Comparison of ENCODE assay signal across 8 cellular contexts in genomic region chr11:66559141-66559861, GRCh38. TPM values are rescaled to one million over a fixed set of nuclear protein-coding genes. Genes with fewer than 3 reads are reported as not detected.
DNase-seq lines count a peak whose midpoint lies in the region; ATAC-seq and TF ChIP-seq lines count a peak whose summit lies in the region.

No MANE protein-coding gene starts in this region.

- H3K27me3 ChIP-seq in right lobe of liver (no peaks in the 10 kb centered on the region), transverse colon (peaks cover 25% of the 10 kb centered on the region)

- no peaks in the 10 kb centered on the region for H3K9me3 ChIP-seq in right lobe of liver
- H3K9me3 ChIP-seq in transverse colon, result no peaks in the 10 kb centered on the region

- H3K9me3 Mint-ChIP-seq in activated CD4-positive, alpha-beta T cell treated with anti-CD3 and anti-CD28 coated beads for 36 hours (ENCODE audit: low read depth), result no peaks in the 10 kb centered on the region

- no peaks in the 10 kb centered on the region for H3K36me3 Mint-ChIP-seq in activated CD4-positive, alpha-beta T cell treated with anti-CD3 and anti-CD28 coated beads for 36 hours (ENCODE audit: low read depth)

- peaks cover 3% of the 10 kb centered on the region for H3K4me1 Mint-ChIP-seq in activated CD4-positive, alpha-beta T cell treated with anti-CD3 and anti-CD28 coated beads for 36 hours

- peaks cover 2% of the 10 kb centered on the region for H3K27me3 Mint-ChIP-seq in activated CD4-positive, alpha-beta T cell treated with anti-CD3 and anti-CD28 coated beads for 36 hours

- no peak for TF ChIP-seq CTCF in right lobe of liver (IDR thresholded peaks at IDR 0.05)
- no peak for TF ChIP-seq CTCF in transverse colon (IDR thresholded peaks at IDR 0.05)

- no peaks in the 10 kb centered on the region for H3K36me3 ChIP-seq in right lobe of liver
- no peaks in the 10 kb centered on the region for H3K36me3 ChIP-seq in transverse colon

- H3K4me1 ChIP-seq in right lobe of liver (peaks cover 0 to 4% (median 0%) of the 10 kb centered on the region in 4 donors), transverse colon (peaks cover 6 to 9% (median 8%) of the 10 kb centered on the region in 4 donors)

- POLR2A ChIA-PET in activated CD4-positive, alpha-beta T cell treated with anti-CD3 and anti-CD28 coated beads for 36 hours (lab: Charles Lee), result interaction anchor here (0.6 kb wide), 1 partner anchor 8 kb away, joined by 3 read pairs; no protein-coding TSS in a partner anchor

- TF ChIP-seq POLR2A in right lobe of liver (IDR thresholded peaks at IDR 0.05) (no peak), transverse colon (IDR thresholded peaks at IDR 0.05) (no peak)

- CTCF ChIA-PET in activated CD4-positive, alpha-beta T cell treated with anti-CD3 and anti-CD28 coated beads for 36 hours (lab: Charles Lee), result interaction anchor here (0.5 kb wide), 1 partner anchor 80 kb away, joined by 3 read pairs; no protein-coding TSS in a partner anchor

- WGBS in right lobe of liver (ENCODE audit: insufficient coverage, low coverage, low lambda C conversion rate, missing lambda C conversion rate), result 11% methylated on average over 9 of the region's 49 CpGs
- WGBS in transverse colon (ENCODE audit: low coverage in 1 of 2), 2 donors, result 26% methylated on average over 44 of the region's 49 CpGs; no CpG with 5 or more reads in 1 of the 2 donors

- H3K4me3 ChIP-seq in right lobe of liver (no peak overlapping the region), transverse colon (peak overlapping the region in 1 of 4 donors; percentile 1)

- no peak overlapping the region for H3K27ac Mint-ChIP-seq in activated CD4-positive, alpha-beta T cell treated with anti-CD3 and anti-CD28 coated beads for 36 hours

- ATAC-seq in activated CD4-positive, alpha-beta T cell treated with anti-CD3 and anti-CD28 coated beads for 36 hours, result peak; percentile 76
- ATAC-seq in right lobe of liver, result peak in 3 of 4 donors; percentile 39 to 43 (median 43)

- in situ Hi-C loops in transverse colon (cut with MboI; ENCODE audit: low pct_ligation_motif_present in 1 of 4, low pct_unique_long_range_greater_than_20kb in 1 of 4, low sequenced_read_pairs in 3 of 4), result loop anchor here in 1 of 4 donors (25.0 kb wide), 1 partner anchor 278 kb away; the partner anchor contains the start of gene RCE1

- no peak overlapping the region for H3K4me3 Mint-ChIP-seq in activated CD4-positive, alpha-beta T cell treated with anti-CD3 and anti-CD28 coated beads for 36 hours

- no peak overlapping the region for H3K27ac ChIP-seq in right lobe of liver
- H3K27ac ChIP-seq in transverse colon, result no peak overlapping the region

- intact Hi-C loops in activated CD4-positive, alpha-beta T cell treated with anti-CD3 and anti-CD28 coated beads for 36 hours (cut with DNase I, micrococcal nuclease), result no loop called here
- intact Hi-C loops in right lobe of liver (cut with DNase I) (no loop called here), transverse colon (cut with DNase I; ENCODE audit: low total_unique reads) (loop anchor here (10.0 kb wide), 1 partner anchor 276 kb away; no protein-coding TSS in a partner anchor)

- DNase-seq in activated CD4-positive, alpha-beta T cell treated with anti-CD3 and anti-CD28 coated beads for 36 hours, result peak; percentile 59
- DNase-seq in activated CD4-positive, alpha-beta T cell treated with anti-CD3 and anti-CD28 coated beads for 1 hour, result no peak
- peak; percentile 52 for DNase-seq in activated naive CD4-positive, alpha-beta T cell treated with anti-CD3 and anti-CD28 coated beads, Interleukin-2, amount 50 U/mL, for 16 hours
- DNase-seq in right lobe of liver (no peak), transverse colon (peak; percentile 20), amniotic stem cell (lab: John Stamatoyannopoulos, UW) (no peak), Ammon's horn (ENCODE audit: low spot score) (no peak), GDM1 (lab: John Stamatoyannopoulos, UW) (no peak)

- TF ChIP-seq EP300 in transverse colon (IDR thresholded peaks at IDR 0.05; ENCODE audit: low read depth), result no peak

RNA-seq across cellular contexts. Expression of gene CTSF, which starts 9.1 kb away (rescaled TPM):
- total RNA-seq in activated CD4-positive, alpha-beta T cell treated with anti-CD3 and anti-CD28 coated beads for 36 hours, result 1 to 10 TPM; 1.3 to 2.0 TPM
- total RNA-seq in right lobe of liver (10 to 100 TPM; 35.3 to 54.4 (median 44.7) TPM), transverse colon (10 to 100 TPM; 23.5 to 80.6 (median 39.0) TPM)

RNA-seq across cellular contexts. Expression of gene ACTN3, which starts 12.6 kb away (rescaled TPM):
- under 1 TPM; 0.26 to 0.27 TPM for total RNA-seq in activated CD4-positive, alpha-beta T cell treated with anti-CD3 and anti-CD28 coated beads for 36 hours
- total RNA-seq in right lobe of liver, result not detected
- not detected for total RNA-seq in transverse colon

RNA-seq across cellular contexts. Expression of gene ZDHHC24, which starts 13.5 kb away (rescaled TPM):
- total RNA-seq in activated CD4-positive, alpha-beta T cell treated with anti-CD3 and anti-CD28 coated beads for 36 hours, result 10 to 100 TPM in 1 of 2 experiments, 1 to 10 TPM in 1; 9.7 to 11.3 TPM
- total RNA-seq in right lobe of liver (10 to 100 TPM in 1 of 6 experiments, 1 to 10 TPM in 5; 3.6 to 15.5 (median 5.8) TPM), transverse colon (10 to 100 TPM; 12.1 to 34.4 (median 13.8) TPM)

RNA-seq across cellular contexts. Expression of gene CCDC87, which starts 33.6 kb away (rescaled TPM):
- under 1 TPM; 0.09 to 0.14 TPM for total RNA-seq in activated CD4-positive, alpha-beta T cell treated with anti-CD3 and anti-CD28 coated beads for 36 hours
- under 1 TPM in 5 of 6 experiments, not detected in 1; 0.07 to 0.37 (median 0.12) TPM for total RNA-seq in right lobe of liver
- under 1 TPM in 2 of 4 donors, not detected in 2; 0.32 to 0.96 TPM for total RNA-seq in transverse colon

RNA-seq across cellular contexts. Expression of gene CCS, which starts 33.7 kb away (rescaled TPM):
- total RNA-seq in activated CD4-positive, alpha-beta T cell treated with anti-CD3 and anti-CD28 coated beads for 36 hours, result 10 to 100 TPM; 16.3 to 24.0 TPM
- 10 to 100 TPM; 22.6 to 54.2 (median 34.3) TPM for total RNA-seq in right lobe of liver
- total RNA-seq in transverse colon, result 10 to 100 TPM; 37.4 to 82.0 (median 49.5) TPM

Comparison
In these comparisons a context has a peak if more than half of its experiments do, and no peak if none do; other contexts are left out.
1. DNase-seq: peak in activated CD4-positive, alpha-beta T cell treated with anti-CD3 and anti-CD28 coated beads for 36 hours (single experiment), activated naive CD4-positive, alpha-beta T cell treated with anti-CD3 and anti-CD28 coated beads, Interleukin-2, amount 50 U/mL, for 16 hours (single experiment) and transverse colon (single experiment); none in activated CD4-positive, alpha-beta T cell treated with anti-CD3 and anti-CD28 coated beads for 1 hour (single experiment), right lobe of liver (0 of 3), amniotic stem cell (single experiment), Ammon's horn (single experiment) and GDM1 (single experiment).
2. RNA of gene CTSF, which starts 9.1 kb away (total RNA-seq): 35.3 to 54.4 TPM in right lobe of liver and 23.5 to 80.6 TPM in transverse colon; 1.3 to 2.0 TPM in activated CD4-positive, alpha-beta T cell treated with anti-CD3 and anti-CD28 coated beads for 36 hours; every median in the first group is over 4 times any median in the second.